Comparison of ENCODE assay signal across 14 cellular contexts in the genomic region with DNA sequence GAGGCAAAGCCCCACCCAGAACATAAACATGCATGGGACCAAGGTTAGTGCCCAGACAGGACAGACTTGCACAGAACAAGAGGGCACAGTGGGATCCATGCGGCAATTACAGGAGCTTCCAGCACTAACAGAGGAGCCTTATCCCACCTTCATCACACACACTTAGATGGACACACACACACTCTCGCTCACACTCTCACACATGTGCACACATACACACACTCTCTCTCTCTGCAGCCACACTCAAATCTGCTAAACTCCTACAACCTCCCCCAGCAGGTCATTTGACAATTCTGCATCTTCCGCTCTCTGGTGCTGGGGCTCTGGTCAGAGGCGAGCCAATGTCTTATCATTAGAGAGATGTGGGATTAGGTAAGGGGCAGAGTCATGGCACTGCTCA.
DNase-seq lines count a peak whose midpoint lies in the region; ATAC-seq and TF ChIP-seq lines count a peak whose summit lies in the region.
"Had no signal": no experiment of that assay in that cellular context is flagged by ENCODE, and none has a peak within 500 bp of the region (broad histone marks: within the 10 kb centered on the region; RNA-seq: fewer than 3 reads in every experiment).

No MANE protein-coding gene starts in this region.

- H4K8ac ChIP-seq in IMR-90 (ENCODE audit: low read depth in 2 of 2, low read length in 2 of 2): peak overlapping the region; percentile 32 to 85

- H3K9me3 Mint-ChIP-seq in stimulated activated naive B cell treated with anti-CD40 and anti-IgM and Interleukin-4, amounts not matched to agents 10 μg/mL and 1 μg/mL and 100 μg/mL, for 72 hours: no peaks in the 10 kb centered on the region
- H3K9me3 Mint-ChIP-seq: CD4-positive, CD25-positive, alpha-beta regulatory T cell; dendritic cell treated with granulocyte-macrophage colony-stimulating factor and Interleukin-4, amounts not matched to agents 40 ng/mL and 50 ng/mL, for 4 days had no signal

- no peaks in the 10 kb centered on the region for H4K20me1 ChIP-seq in IMR-90 (ENCODE audit: insufficient read depth, low read length)

- H3K79me1 ChIP-seq in IMR-90 (ENCODE audit: low read depth in 1 of 2, low read length in 2 of 2): peaks cover 12 to 46% of the 10 kb centered on the region in 2 experiments

- no peak overlapping the region for H3K4me3 ChIP-seq in IMR-90 (ENCODE audit: insufficient read depth, low read depth, low read length)
- H3K4me3 ChIP-seq in ascending aorta: no peak overlapping the region
- H3K4me3 ChIP-seq in lung: no peak overlapping the region

- CTCF ChIA-PET in IMR-90 (lab: Yijun Ruan, JAX): no interaction called here

- H2BK5ac ChIP-seq in IMR-90 (ENCODE audit: low read depth, low read length, poor library complexity, severe bottlenecking): peak overlapping the region; percentile 50

- peak overlapping the region; percentile 76 for H2BK120ac ChIP-seq in IMR-90 (ENCODE audit: low read depth, low read length)

- no peak for TF ChIP-seq CTCF in IMR-90 (conservative IDR thresholded peaks at IDR 0.05; ENCODE audit: low read depth, low read length)
- TF ChIP-seq CTCF in ascending aorta (IDR thresholded peaks at IDR 0.05): no peak
- TF ChIP-seq CTCF in lung (IDR thresholded peaks at IDR 0.05; ENCODE audit: control extremely low read depth, extremely low read depth): no peak

- H3K36me3 ChIP-seq in IMR-90 (ENCODE audit: control insufficient read depth, insufficient read depth, low read length): peaks cover 32% of the 10 kb centered on the region
- peaks cover 0 to 4% of the 10 kb centered on the region in 2 donors for H3K36me3 ChIP-seq in ascending aorta
- H3K36me3 ChIP-seq in lung (ENCODE audit: control insufficient read depth in 2 of 2, insufficient read depth in 2 of 2, low read length in 2 of 2): peaks cover 7 to 13% of the 10 kb centered on the region in 2 donors

- H3K27ac Mint-ChIP-seq in stimulated activated naive B cell treated with anti-CD40 and anti-IgM and Interleukin-4, amounts not matched to agents 10 μg/mL and 1 μg/mL and 100 μg/mL, for 72 hours: peak overlapping the region; percentile 27
- H3K27ac Mint-ChIP-seq: dendritic cell treated with granulocyte-macrophage colony-stimulating factor and Interleukin-4, amounts not matched to agents 40 ng/mL and 50 ng/mL, for 4 days had no signal

- no peaks in the 10 kb centered on the region for H3K27me3 ChIP-seq in IMR-90 (ENCODE audit: control insufficient read depth, insufficient read depth, low read length)
- H3K27me3 ChIP-seq in ascending aorta: no peaks in the 10 kb centered on the region
- no peaks in the 10 kb centered on the region for H3K27me3 ChIP-seq in lung (ENCODE audit: control insufficient read depth, insufficient read depth)

- peaks cover 6 to 10% of the 10 kb centered on the region in 2 donors for H3K4me1 Mint-ChIP-seq in stimulated activated naive B cell treated with anti-CD40 and anti-IgM and Interleukin-4, amounts not matched to agents 10 μg/mL and 1 μg/mL and 100 μg/mL, for 72 hours

- peaks cover 29% of the 10 kb centered on the region for H3K9me1 ChIP-seq in IMR-90 (ENCODE audit: insufficient read depth, low read length)

- H3K4ac ChIP-seq in IMR-90 (ENCODE audit: low read depth, low read length): peak overlapping the region; percentile 81

- H3K4me2 ChIP-seq in IMR-90 (ENCODE audit: low read depth, low read length): no peak overlapping the region

- dilution Hi-C loops in IMR-90 (cut with HindIII; ENCODE audit: low sequenced_read_pairs, unreplicated experiment): no loop called here

- DNase-seq in IMR-90 (no peak), ascending aorta (ENCODE audit: low spot score in 2 of 2) (no peak), lung (ENCODE audit: low spot score) (no peak), NCI-H526 treated with DMSO at 0.1 percent for 48 hours (lab: John Stamatoyannopoulos, UW) (no peak), posterior vena cava (ENCODE audit: low spot score) (no peak), sciatic nerve (ENCODE audit: low spot score) (no peak)
- no peak for DNase-seq in stimulated activated naive B cell treated with anti-CD40 and anti-IgM and Interleukin-4, amounts not matched to agents 10 μg/mL and 1 μg/mL and 100 μg/mL, for 72 hours
- DNase-seq in activated CD8-positive, alpha-beta memory T cell treated with anti-CD3 and anti-CD28 coated beads for 24 hours: no peak
- DNase-seq: amniotic stem cell; CD4-positive, CD25-positive, alpha-beta regulatory T cell; NCI-H187 treated with DMSO at 0.1 percent for 48 hours; occipital lobe had no signal

- no peak overlapping the region for H3K56ac ChIP-seq in IMR-90 (ENCODE audit: extremely low read depth, insufficient read depth, low read length)

- peak overlapping the region; percentile 13 for H2AK9ac ChIP-seq in IMR-90 (replicated peaks; ENCODE audit: low read depth, low read length, poor library complexity)

- WGBS in IMR-90 (ENCODE audit: extremely low coverage in 2 of 2, insufficient read length in 1 of 2), 2 experiments: no CpG with 5 or more reads among the region's 4 CpGs
- WGBS in lung, 2 donors: 96 to 97% methylated on average over 4 of the region's 4 CpGs

- peak overlapping the region; percentile 24 for H3K18ac ChIP-seq in IMR-90 (ENCODE audit: low read depth, low read length)

- peak overlapping the region; percentile 85; the same call in 1 of the 2 replicates for H3K27ac ChIP-seq in IMR-90 (ENCODE audit: insufficient read depth, low read length)
- H3K27ac ChIP-seq in ascending aorta: peak overlapping the region; percentile 80 to 84
- H3K27ac ChIP-seq in lung (ENCODE audit: low read depth in 1 of 2, low read length in 1 of 2): peak overlapping the region; percentile 55 to 73
- H3K27ac ChIP-seq: HL-60 had no signal

- no peaks in the 10 kb centered on the region for H3K27me3 Mint-ChIP-seq in stimulated activated naive B cell treated with anti-CD40 and anti-IgM and Interleukin-4, amounts not matched to agents 10 μg/mL and 1 μg/mL and 100 μg/mL, for 72 hours
- H3K27me3 Mint-ChIP-seq: CD4-positive, CD25-positive, alpha-beta regulatory T cell had no signal

- H3K4me1 ChIP-seq in IMR-90 (ENCODE audit: control insufficient read depth, insufficient read depth, low read length) (peaks cover 19% of the 10 kb centered on the region), ascending aorta (peaks cover 0 to 30% of the 10 kb centered on the region in 2 donors), lung (ENCODE audit: control insufficient read depth in 2 of 2, insufficient read depth in 2 of 2, low read length in 2 of 2) (peaks cover 2 to 15% of the 10 kb centered on the region in 2 donors)

- H3K9ac ChIP-seq in IMR-90 (ENCODE audit: low read depth, low read length): no peak overlapping the region

- H3K9me3 ChIP-seq in IMR-90 (ENCODE audit: control insufficient read depth, insufficient read depth, low read length): no peaks in the 10 kb centered on the region
- H3K9me3 ChIP-seq in ascending aorta: no peaks in the 10 kb centered on the region
- no peaks in the 10 kb centered on the region for H3K9me3 ChIP-seq in lung (ENCODE audit: control insufficient read depth in 2 of 2, insufficient read depth in 1 of 2, low read length in 1 of 2)

- H3K36me3 Mint-ChIP-seq in stimulated activated naive B cell treated with anti-CD40 and anti-IgM and Interleukin-4, amounts not matched to agents 10 μg/mL and 1 μg/mL and 100 μg/mL, for 72 hours: peaks cover 19 to 24% of the 10 kb centered on the region in 2 donors

- peak overlapping the region; percentile 74 for H3K23ac ChIP-seq in IMR-90 (ENCODE audit: low read depth, low read length)

- in situ Hi-C loops in IMR-90 (cut with MboI; ENCODE audit: low sequenced_read_pairs): no loop called here

- ATAC-seq in IMR-90 (ENCODE audit: low read depth) (no peak), lung (ENCODE audit: insufficient read depth, low FRiP score) (no peak), sciatic nerve (no peak)
- ATAC-seq in stimulated activated naive B cell treated with anti-CD40 and anti-IgM and Interleukin-4, amounts not matched to agents 10 μg/mL and 1 μg/mL and 100 μg/mL, for 72 hours (replicated peaks): no peak

- H3K14ac ChIP-seq in IMR-90 (replicated peaks; ENCODE audit: low read depth, low read length): peak overlapping the region; percentile 48

- H2AFZ ChIP-seq in IMR-90 (replicated peaks; ENCODE audit: low read length, poor library complexity): peak overlapping the region; percentile 45

- peak overlapping the region; percentile 96 for H2AK5ac ChIP-seq in IMR-90 (ENCODE audit: low read depth, low read length)

- POLR2A ChIA-PET in IMR-90 (lab: Charles Lee; ENCODE audit: unreplicated experiment): no interaction called here

- peak overlapping the region; percentile 96 for H2BK15ac ChIP-seq in IMR-90 (ENCODE audit: low read depth, low read length)

- H3K4me3 Mint-ChIP-seq in stimulated activated naive B cell treated with anti-CD40 and anti-IgM and Interleukin-4, amounts not matched to agents 10 μg/mL and 1 μg/mL and 100 μg/mL, for 72 hours: no peak overlapping the region
- H3K4me3 Mint-ChIP-seq: CD4-positive, CD25-positive, alpha-beta regulatory T cell; dendritic cell treated with granulocyte-macrophage colony-stimulating factor and Interleukin-4, amounts not matched to agents 40 ng/mL and 50 ng/mL, for 4 days had no signal

- TF ChIP-seq POLR2A in IMR-90 (IDR thresholded peaks at IDR 0.05; ENCODE audit: low read depth, low read length): no peak

- H4K91ac ChIP-seq in IMR-90 (ENCODE audit: insufficient read depth, low read depth, low read length): peak overlapping the region; percentile 91

- peak overlapping the region; percentile 36 for H4K5ac ChIP-seq in IMR-90 (ENCODE audit: low read depth, low read length)

- H2BK20ac ChIP-seq in IMR-90 (ENCODE audit: low read depth, low read length): peak overlapping the region; percentile 75

- intact Hi-C loops in IMR-90 (cut with micrococcal nuclease) (no loop called here), ascending aorta (cut with DNase I) (no loop called here), posterior vena cava (cut with DNase I) (no loop called here), sciatic nerve (cut with DNase I) (no loop called here)

- no peak for TF ChIP-seq RAD21 in IMR-90 (IDR thresholded peaks at IDR 0.05; ENCODE audit: low read length)

- no TSS peak for BruUV-seq in IMR-90 (replicated peaks; lab: Mats Ljungman, UMichigan)

TF ChIP-seq in IMR-90, 13 proteins besides CTCF, POLR2A, EP300 and RAD21 (continues in another document):
- TF ChIP-seq MAZ (IDR thresholded peaks at IDR 0.05; ENCODE audit: borderline replicate concordance, low read depth, low read length) (no peak), RFX5 (IDR thresholded peaks at IDR 0.05; ENCODE audit: low read depth, low read length) (no peak), ELK1 (IDR thresholded peaks at IDR 0.05; ENCODE audit: borderline replicate concordance, low read depth, low read length) (no peak), BHLHE40 (IDR thresholded peaks at IDR 0.05; ENCODE audit: low read depth, low read length) (no peak)
